ENCODE assay signal across 18 cellular contexts in genomic region chr10:6049031-6049400, GRCh38. TPM values are rescaled to one million over a fixed set of nuclear protein-coding genes. Genes with fewer than 3 reads are reported as not detected.
A peak's percentile ranks its signal among the peaks of the same experiment; 100 is the strongest.
DNase-seq lines count a peak whose midpoint lies in the region; ATAC-seq and TF ChIP-seq lines count a peak whose summit lies in the region.
"Had no signal": no experiment of that assay in that cellular context is flagged by ENCODE, and none has a peak within 500 bp of the region (broad histone marks: within the 10 kb centered on the region; RNA-seq: fewer than 3 reads in every experiment).

No MANE protein-coding gene starts in this region.

- H3K36me3 ChIP-seq in psoas muscle (ENCODE audit: insufficient read depth in 1 of 2, low read depth in 1 of 2): no peaks in the 10 kb centered on the region
- H3K36me3 ChIP-seq: HAP-1, stomach, uterus had no signal

- peak overlapping the region; percentile 98 for H3K27ac Mint-ChIP-seq in activated naive CD4-positive, alpha-beta T cell treated with anti-CD3 and anti-CD28 coated beads for 36 hours
- peak overlapping the region; percentile 99 for H3K27ac Mint-ChIP-seq in T-helper 17 cell
- H3K27ac Mint-ChIP-seq in activated naive CD8-positive, alpha-beta T cell treated with anti-CD3 and anti-CD28 coated beads, Interleukin-2, amount 50 U/mL, for 24 hours: peak overlapping the region; percentile 93
- H3K27ac Mint-ChIP-seq in stimulated activated naive B cell treated with anti-CD40 and anti-IgM and Interleukin-4, amounts not matched to agents 10 μg/mL and 1 μg/mL and 100 μg/mL, for 72 hours: peak overlapping the region; percentile 63

- peak; percentile 3 for DNase-seq in activated naive CD4-positive, alpha-beta T cell treated with anti-CD3 and anti-CD28 coated beads for 36 hours
- DNase-seq in activated naive CD4-positive, alpha-beta T cell treated with Interleukin-2 at 50 U/mL for 16 hours: no peak
- DNase-seq in T-helper 17 cell (no peak), A172 (ENCODE audit: low spot score) (no peak), psoas muscle (no peak)
- DNase-seq in activated naive CD8-positive, alpha-beta T cell treated with anti-CD3 and anti-CD28 coated beads, Interleukin-2, amount 50 U/mL, for 24 hours: no peak
- no peak for DNase-seq in stimulated activated naive B cell treated with anti-CD40 and anti-IgM and Interleukin-4, amounts not matched to agents 10 μg/mL and 1 μg/mL and 100 μg/mL, for 72 hours
- DNase-seq: foreskin keratinocyte, GDM1, KG1, kidney glomerular epithelial cell, NCI-H2029 treated with DMSO at 0.1 percent for 48 hours, stomach, uterus had no signal

- CTCF ChIA-PET in activated naive CD4-positive, alpha-beta T cell treated with anti-CD3 and anti-CD28 coated beads for 36 hours (lab: Charles Lee): interaction anchor here (0.5 to 5.5 kb wide), 8 partner anchors 9 to 352 kb away, joined by 3 to 77 read pairs (median 3); no protein-coding TSS in a partner anchor

- no peaks in the 10 kb centered on the region for H3K27me3 ChIP-seq in psoas muscle (ENCODE audit: insufficient read depth in 3 of 3, low read length in 2 of 3)
- H3K27me3 ChIP-seq: stomach, uterus had no signal

- H3K4me3 Mint-ChIP-seq in activated naive CD4-positive, alpha-beta T cell treated with anti-CD3 and anti-CD28 coated beads for 36 hours: peak overlapping the region; percentile 80
- peak overlapping the region; percentile 36 for H3K4me3 Mint-ChIP-seq in T-helper 17 cell
- peak overlapping the region; percentile 86 for H3K4me3 Mint-ChIP-seq in activated naive CD8-positive, alpha-beta T cell treated with anti-CD3 and anti-CD28 coated beads, Interleukin-2, amount 50 U/mL, for 24 hours
- no peak overlapping the region for H3K4me3 Mint-ChIP-seq in stimulated activated naive B cell treated with anti-CD40 and anti-IgM and Interleukin-4, amounts not matched to agents 10 μg/mL and 1 μg/mL and 100 μg/mL, for 72 hours

- no peak overlapping the region for H3K4me3 ChIP-seq in psoas muscle
- H3K4me3 ChIP-seq: HAP-1, stomach, uterus had no signal

- H3K4me1 Mint-ChIP-seq in activated naive CD4-positive, alpha-beta T cell treated with anti-CD3 and anti-CD28 coated beads for 36 hours (ENCODE audit: low read depth): peaks cover 90% of the 10 kb centered on the region
- H3K4me1 Mint-ChIP-seq in T-helper 17 cell: peaks cover 83% of the 10 kb centered on the region
- H3K4me1 Mint-ChIP-seq in activated naive CD8-positive, alpha-beta T cell treated with anti-CD3 and anti-CD28 coated beads, Interleukin-2, amount 50 U/mL, for 24 hours: peaks cover 96% of the 10 kb centered on the region
- H3K4me1 Mint-ChIP-seq in stimulated activated naive B cell treated with anti-CD40 and anti-IgM and Interleukin-4, amounts not matched to agents 10 μg/mL and 1 μg/mL and 100 μg/mL, for 72 hours: peaks cover 73 to 94% of the 10 kb centered on the region in 2 donors

- intact Hi-C loops in activated naive CD4-positive, alpha-beta T cell treated with anti-CD3 and anti-CD28 coated beads for 36 hours (cut with micrococcal nuclease): no loop called here
- intact Hi-C loops in psoas muscle (cut with DNase I): no loop called here

- peaks cover 86% of the 10 kb centered on the region for H3K36me3 Mint-ChIP-seq in activated naive CD4-positive, alpha-beta T cell treated with anti-CD3 and anti-CD28 coated beads for 36 hours (ENCODE audit: low read depth)
- peaks cover 5% of the 10 kb centered on the region for H3K36me3 Mint-ChIP-seq in T-helper 17 cell (ENCODE audit: low read depth)
- peaks cover 84% of the 10 kb centered on the region for H3K36me3 Mint-ChIP-seq in activated naive CD8-positive, alpha-beta T cell treated with anti-CD3 and anti-CD28 coated beads, Interleukin-2, amount 50 U/mL, for 24 hours (ENCODE audit: low read depth)
- peaks cover 4 to 26% of the 10 kb centered on the region in 2 donors for H3K36me3 Mint-ChIP-seq in stimulated activated naive B cell treated with anti-CD40 and anti-IgM and Interleukin-4, amounts not matched to agents 10 μg/mL and 1 μg/mL and 100 μg/mL, for 72 hours

- H3K4me1 ChIP-seq in psoas muscle: no peaks in the 10 kb centered on the region
- H3K4me1 ChIP-seq: foreskin keratinocyte, HAP-1, uterus had no signal

- 85 to 94% (median 89%) methylated on average over 2 of the region's 2 CpGs for WGBS in psoas muscle, 3 donors

- no peak for ATAC-seq in T-helper 17 cell
- ATAC-seq in activated naive CD8-positive, alpha-beta T cell treated with anti-CD3 and anti-CD28 coated beads, Interleukin-2, amount 50 U/mL, for 24 hours: no peak
- ATAC-seq in stimulated activated naive B cell treated with anti-CD40 and anti-IgM and Interleukin-4, amounts not matched to agents 10 μg/mL and 1 μg/mL and 100 μg/mL, for 72 hours (replicated peaks): no peak
- no peak for ATAC-seq in GM21576 (IDR thresholded peaks at IDR 0.05; ENCODE audit: unreplicated experiment)
- ATAC-seq in psoas muscle: no peak
- ATAC-seq: foreskin keratinocyte had no signal

- no peaks in the 10 kb centered on the region for H3K27me3 Mint-ChIP-seq in activated naive CD4-positive, alpha-beta T cell treated with anti-CD3 and anti-CD28 coated beads for 36 hours (ENCODE audit: low read depth)
- no peaks in the 10 kb centered on the region for H3K27me3 Mint-ChIP-seq in T-helper 17 cell
- peaks cover 3% of the 10 kb centered on the region for H3K27me3 Mint-ChIP-seq in activated naive CD8-positive, alpha-beta T cell treated with anti-CD3 and anti-CD28 coated beads, Interleukin-2, amount 50 U/mL, for 24 hours
- H3K27me3 Mint-ChIP-seq in stimulated activated naive B cell treated with anti-CD40 and anti-IgM and Interleukin-4, amounts not matched to agents 10 μg/mL and 1 μg/mL and 100 μg/mL, for 72 hours: no peaks in the 10 kb centered on the region

- TF ChIP-seq CTCF in psoas muscle (IDR thresholded peaks at IDR 0.05): no peak

- no peak overlapping the region for H3K27ac ChIP-seq in psoas muscle
- H3K27ac ChIP-seq: foreskin keratinocyte had no signal

- H3K9me3 Mint-ChIP-seq in activated naive CD4-positive, alpha-beta T cell treated with anti-CD3 and anti-CD28 coated beads for 36 hours: no peaks in the 10 kb centered on the region
- H3K9me3 Mint-ChIP-seq in activated naive CD8-positive, alpha-beta T cell treated with anti-CD3 and anti-CD28 coated beads, Interleukin-2, amount 50 U/mL, for 24 hours: no peaks in the 10 kb centered on the region
- H3K9me3 Mint-ChIP-seq in stimulated activated naive B cell treated with anti-CD40 and anti-IgM and Interleukin-4, amounts not matched to agents 10 μg/mL and 1 μg/mL and 100 μg/mL, for 72 hours: peaks cover 0 to 2% of the 10 kb centered on the region in 2 donors

- H3K9me3 ChIP-seq in T-helper 17 cell (ENCODE audit: control insufficient read depth, low read length, poor library complexity, severe bottlenecking): no peaks in the 10 kb centered on the region
- no peaks in the 10 kb centered on the region for H3K9me3 ChIP-seq in psoas muscle
- H3K9me3 ChIP-seq: HAP-1, stomach, uterus had no signal

RNA-seq across cellular contexts. Expression of gene IL2RA, which starts 13.2 kb away (rescaled TPM):
- total RNA-seq in activated naive CD4-positive, alpha-beta T cell treated with anti-CD3 and anti-CD28 coated beads for 36 hours: 100 to 1,000 TPM; 443 to 471 TPM
- total RNA-seq in T-helper 17 cell (10 to 100 TPM; 51.7 to 59.2 TPM), psoas muscle (1 to 10 TPM in 1 of 4 donors, under 1 TPM in 3; 0.13 to 1.8 (median 0.73) TPM)
- not detected in 2 replicates for total RNA-seq in A172 (2014; rRNA removed; shearing (Covaris generic))
- under 1 TPM; 0.08 to 0.20 (median 0.12) TPM for polyA plus RNA-seq in psoas muscle
- total RNA-seq: astrocyte, foreskin keratinocyte, NCI-H460 had no signal
- polyA plus RNA-seq: foreskin keratinocyte had no signal

RNA-seq across cellular contexts. Expression of gene RBM17, which starts 39.8 kb away (rescaled TPM):
- 100 to 1,000 TPM; 157 to 162 TPM for total RNA-seq in activated naive CD4-positive, alpha-beta T cell treated with anti-CD3 and anti-CD28 coated beads for 36 hours
- total RNA-seq in T-helper 17 cell (100 to 1,000 TPM; 133 to 146 TPM), psoas muscle (100 to 1,000 TPM in 1 of 4 donors, 10 to 100 TPM in 3; 74.4 to 104 (median 86.5) TPM)
- total RNA-seq in A172 (2014; rRNA removed; shearing (Covaris generic)): 56.5 and 70.3 TPM in 2 replicates
- 100 to 1,000 TPM in 2 of 3 donors, 10 to 100 TPM in 1; 76.0 to 157 (median 110) TPM for polyA plus RNA-seq in psoas muscle

Comparison
In these comparisons a context has a peak if more than half of its experiments do, and no peak if none do; other contexts are left out.
1. H3K4me3 Mint-ChIP-seq: peak in activated naive CD4-positive, alpha-beta T cell treated with anti-CD3 and anti-CD28 coated beads for 36 hours (single experiment), T-helper 17 cell (single experiment) and activated naive CD8-positive, alpha-beta T cell treated with anti-CD3 and anti-CD28 coated beads, Interleukin-2, amount 50 U/mL, for 24 hours (single experiment); none in stimulated activated naive B cell treated with anti-CD40 and anti-IgM and Interleukin-4, amounts not matched to agents 10 μg/mL and 1 μg/mL and 100 μg/mL, for 72 hours (0 of 2).
2. RNA of gene IL2RA, which starts 13.2 kb away (total RNA-seq): 443 to 471 TPM in activated naive CD4-positive, alpha-beta T cell treated with anti-CD3 and anti-CD28 coated beads for 36 hours and 51.7 to 59.2 TPM in T-helper 17 cell; 0.13 to 1.8 TPM in psoas muscle and not detected in A172; every median in the first group is over 10 times any median in the second.
3. Peak in every context shown above with its lines, with median percentiles within 50 percentile points of each other: H3K27ac Mint-ChIP-seq.